15 cellular contexts compared by ENCODE assay signal in genomic region chr4:27412617-27413016, GRCh38.
"Had no signal": no experiment of that assay in that cellular context is flagged by ENCODE, and none has a peak within 500 bp of the region (broad histone marks: within the 10 kb centered on the region; RNA-seq: fewer than 3 reads in every experiment).

No MANE protein-coding gene starts in this region.

- H3K27ac Mint-ChIP-seq: activated CD4-positive, alpha-beta T cell treated with anti-CD3 and anti-CD28 coated beads, Interleukin-2, amount 10 ng/mL, durations not matched to agents 7 days and 5 days; activated naive CD8-positive, alpha-beta T cell treated with anti-CD3 and anti-CD28 coated beads, Interleukin-2, amount 50 U/mL, for 24 hours; naive thymus-derived CD4-positive, alpha-beta T cell had no signal

- H3K27ac ChIP-seq: colonic mucosa, lower lobe of right lung, neutrophil, tibial artery, uterus had no signal

- H3K4me1 Mint-ChIP-seq: activated CD4-positive, alpha-beta T cell treated with anti-CD3 and anti-CD28 coated beads, Interleukin-2, amount 10 ng/mL, durations not matched to agents 7 days and 5 days; activated naive CD8-positive, alpha-beta T cell treated with anti-CD3 and anti-CD28 coated beads, Interleukin-2, amount 50 U/mL, for 24 hours; naive thymus-derived CD4-positive, alpha-beta T cell had no signal

- H3K4me3 Mint-ChIP-seq: activated CD4-positive, alpha-beta T cell treated with anti-CD3 and anti-CD28 coated beads, Interleukin-2, amount 10 ng/mL, durations not matched to agents 7 days and 5 days; activated naive CD8-positive, alpha-beta T cell treated with anti-CD3 and anti-CD28 coated beads, Interleukin-2, amount 50 U/mL, for 24 hours; naive thymus-derived CD4-positive, alpha-beta T cell had no signal

- H3K27me3 Mint-ChIP-seq: activated CD4-positive, alpha-beta T cell treated with anti-CD3 and anti-CD28 coated beads, Interleukin-2, amount 10 ng/mL, durations not matched to agents 7 days and 5 days; activated naive CD8-positive, alpha-beta T cell treated with anti-CD3 and anti-CD28 coated beads, Interleukin-2, amount 50 U/mL, for 24 hours had no signal

- H3K36me3 Mint-ChIP-seq: naive thymus-derived CD4-positive, alpha-beta T cell had no signal

- DNase-seq: activated CD4-positive, alpha-beta T cell treated with anti-CD3 and anti-CD28 coated beads, Interleukin-2, amount 10 ng/mL, durations not matched to agents 7 days and 5 days; activated CD4-positive, CD25-positive, alpha-beta regulatory T cell; activated CD8-positive, alpha-beta memory T cell treated with anti-CD3 and anti-CD28 coated beads for 24 hours; activated naive CD4-positive, alpha-beta T cell treated with Interleukin-2 at 50 U/mL for 16 hours; activated naive CD8-positive, alpha-beta T cell treated with anti-CD3 and anti-CD28 coated beads, Interleukin-2, amount 50 U/mL, for 24 hours; caudate nucleus; colonic mucosa; hippocampal formation; lower lobe of right lung; naive thymus-derived CD4-positive, alpha-beta T cell; right cardiac atrium; small intestine; tibial artery; uterus had no signal

- H3K4me3 ChIP-seq: colonic mucosa, lower lobe of right lung, tibial artery, uterus had no signal
